10 cellular contexts compared by ENCODE assay signal in the genomic region with DNA sequence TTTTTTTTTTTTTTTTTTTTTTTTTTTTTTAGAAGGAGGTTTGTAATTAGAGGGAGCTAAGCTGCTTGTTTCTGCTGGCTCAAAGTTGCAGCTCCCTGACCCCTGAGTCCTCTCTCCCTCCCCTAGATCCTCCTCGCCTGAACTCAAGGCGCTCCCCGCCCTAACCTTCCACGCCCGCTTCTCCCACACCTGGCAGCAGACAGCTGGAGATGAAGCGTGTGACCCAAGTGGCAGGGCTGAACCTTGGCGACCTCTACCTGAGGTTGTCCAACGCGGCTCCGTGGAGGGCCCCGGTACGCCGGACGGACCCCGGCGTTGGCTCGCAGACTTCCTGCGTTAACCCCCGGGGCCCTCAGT. TPM values are rescaled to one million over a fixed set of nuclear protein-coding genes. Genes with fewer than 3 reads are reported as not detected.
A peak's percentile ranks its signal among the peaks of the same experiment; 100 is the strongest.
DNase-seq lines count a peak whose midpoint lies in the region; ATAC-seq and TF ChIP-seq lines count a peak whose summit lies in the region.
"Had no signal": no experiment of that assay in that cellular context is flagged by ENCODE, and none has a peak within 500 bp of the region (broad histone marks: within the 10 kb centered on the region; RNA-seq: fewer than 3 reads in every experiment).

No MANE protein-coding gene starts in this region.

- H3K9me2 ChIP-seq in hepatocyte (replicated peaks; ENCODE audit: insufficient read depth): no peaks in the 10 kb centered on the region

- peak overlapping the region; percentile 100 for H3K4me2 ChIP-seq in hepatocyte

- H3K9me3 Mint-ChIP-seq in effector memory CD8-positive, alpha-beta T cell: no peaks in the 10 kb centered on the region

- H3K27me3 ChIP-seq in ascending aorta: no peaks in the 10 kb centered on the region
- H3K27me3 ChIP-seq in hepatocyte: peaks cover 22% of the 10 kb centered on the region

- 3% methylated on average over 17 of the region's 19 CpGs for WGBS in hepatocyte (ENCODE audit: low lambda C conversion rate, missing lambda C conversion rate)

- H3K27me3 Mint-ChIP-seq in effector memory CD8-positive, alpha-beta T cell: peaks cover 38 to 53% of the 10 kb centered on the region in 2 donors

- DNase-seq in GM03348 (ENCODE audit: low spot score) (peak; percentile 38), ascending aorta (ENCODE audit: low spot score in 2 of 2) (no peak), hepatocyte (ENCODE audit: low spot score) (no peak), retinal pigment epithelial cell (ENCODE audit: low read depth) (no peak), NCI-H1436 treated with DMSO at 0.1 percent for 48 hours (lab: John Stamatoyannopoulos, UW) (no peak)
- no peak for DNase-seq in effector memory CD8-positive, alpha-beta T cell
- DNase-seq: activated CD4-positive, CD25-positive, alpha-beta regulatory T cell; immature natural killer cell had no signal

- H3K27ac Mint-ChIP-seq in effector memory CD8-positive, alpha-beta T cell: no peak overlapping the region
- H3K27ac Mint-ChIP-seq: immature natural killer cell had no signal

- H3K4me1 ChIP-seq in ascending aorta: peaks cover 11 to 39% of the 10 kb centered on the region in 2 donors
- H3K4me1 ChIP-seq in hepatocyte (ENCODE audit: insufficient read depth): peaks cover 23% of the 10 kb centered on the region

- peak overlapping the region; percentile 56 to 69 for H3K4me3 ChIP-seq in ascending aorta
- peak overlapping the region; percentile 67 for H3K4me3 ChIP-seq in hepatocyte
- peak overlapping the region; percentile 74 for H3K4me3 ChIP-seq in retinal pigment epithelial cell (ENCODE audit: low read length)

- no peaks in the 10 kb centered on the region for H4K20me1 ChIP-seq in hepatocyte (ENCODE audit: insufficient read depth, poor library complexity, severe bottlenecking)

- H3K27ac ChIP-seq in ascending aorta (peak overlapping the region; percentile 87 to 89), hepatocyte (no peak overlapping the region)

- H3K9me3 ChIP-seq in ascending aorta: no peaks in the 10 kb centered on the region
- H3K9me3 ChIP-seq in hepatocyte (ENCODE audit: low read depth): no peaks in the 10 kb centered on the region

- H3K36me3 Mint-ChIP-seq in effector memory CD8-positive, alpha-beta T cell (ENCODE audit: insufficient read depth): no peaks in the 10 kb centered on the region
- H3K36me3 Mint-ChIP-seq: immature natural killer cell had no signal

- H3K4me3 Mint-ChIP-seq in effector memory CD8-positive, alpha-beta T cell: no peak overlapping the region
- H3K4me3 Mint-ChIP-seq: immature natural killer cell had no signal

- intact Hi-C loops in ascending aorta (cut with DNase I): loop anchor here (2.0 to 10.0 kb wide), 5 partner anchors 52 to 1038 kb away; partner anchors contain the start of gene ATP1A1

- ATAC-seq in effector memory CD8-positive, alpha-beta T cell (replicated peaks): no peak
- ATAC-seq in GM21529 (IDR thresholded peaks at IDR 0.05; ENCODE audit: unreplicated experiment) (no peak), GM18870 (IDR thresholded peaks at IDR 0.05; ENCODE audit: unreplicated experiment) (no peak)

- TF ChIP-seq CTCF in ascending aorta (IDR thresholded peaks at IDR 0.05) (no peak), hepatocyte (IDR thresholded peaks at IDR 0.05; ENCODE audit: poor library complexity) (no peak), retinal pigment epithelial cell (conservative IDR thresholded peaks at IDR 0.05; ENCODE audit: low read depth, low read length) (no peak)

- no peaks in the 10 kb centered on the region for H3K36me3 ChIP-seq in ascending aorta
- no peaks in the 10 kb centered on the region for H3K36me3 ChIP-seq in hepatocyte (replicated peaks; ENCODE audit: insufficient read depth, low read depth)

- no peaks in the 10 kb centered on the region for H3K4me1 Mint-ChIP-seq in effector memory CD8-positive, alpha-beta T cell (ENCODE audit: low read depth in 2 of 2)
- H3K4me1 Mint-ChIP-seq: immature natural killer cell had no signal

- peak overlapping the region; percentile 51 for H2AFZ ChIP-seq in hepatocyte

- no peaks in the 10 kb centered on the region for H3K79me2 ChIP-seq in hepatocyte

RNA-seq across cellular contexts. Expression of gene NGF, which starts 0.8 kb away (rescaled TPM):
- total RNA-seq in ascending aorta (2.1 TPM), hepatocyte (0.37 and 0.64 TPM in 2 replicates)
- 0.60 and 2.6 TPM in 2 replicates for polyA plus RNA-seq in hepatocyte
- polyA plus RNA-seq: immature natural killer cell had no signal
